In the genomic region with DNA sequence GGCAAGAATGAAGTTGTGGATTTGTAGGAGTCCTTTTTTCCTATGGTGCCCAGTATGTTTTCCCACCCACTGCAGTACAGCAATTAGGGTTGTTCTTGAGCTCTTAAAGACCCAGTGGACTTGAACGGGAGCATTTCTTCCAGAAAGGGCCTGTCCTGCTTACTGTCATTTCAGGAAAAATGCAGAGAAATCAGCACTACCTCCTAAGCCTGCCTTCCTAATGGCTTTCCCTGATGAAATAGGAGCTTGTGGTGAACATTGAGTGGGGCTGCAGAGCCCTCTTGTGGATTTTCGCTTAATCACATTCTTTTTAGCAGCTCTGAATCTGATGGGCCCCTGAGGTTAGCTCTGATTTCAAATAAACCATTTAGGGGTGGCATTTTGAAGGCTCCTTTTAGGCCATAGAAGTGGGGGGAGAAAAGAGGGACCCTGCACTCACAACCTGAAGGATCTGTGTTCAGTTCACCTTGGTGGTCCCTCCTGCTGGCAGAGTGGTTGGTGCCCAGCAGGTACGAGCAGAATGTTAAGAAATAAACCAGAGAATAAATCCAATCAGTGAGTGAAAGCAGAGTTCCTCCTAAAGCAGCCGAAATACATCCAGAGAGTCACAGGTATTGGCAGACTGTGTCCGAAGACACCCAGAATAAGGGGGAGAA, we compare ENCODE assay signal across 8 cellular contexts.
DNase-seq lines count a peak whose midpoint lies in the region; ATAC-seq and TF ChIP-seq lines count a peak whose summit lies in the region.

No MANE protein-coding gene starts in this region.

- H3K36me3 Mint-ChIP-seq in activated T-helper 2 cell treated with anti-CD3 and anti-CD28 coated beads, Interferon-gamma antibody, Interleukin-2, Interleukin-4, amounts not matched to agents 10 μg/mL and 5 μg/mL and 100 μg/mL, durations not matched to agents 14 hours and 24 hours and 36 hours (ENCODE audit: low read depth): no peaks in the 10 kb centered on the region
- peaks cover 10% of the 10 kb centered on the region for H3K36me3 Mint-ChIP-seq in neural progenitor cell

- ATAC-seq in GM21360 (IDR thresholded peaks at IDR 0.05; ENCODE audit: unreplicated experiment): peak; percentile 64

- in situ Hi-C loops in transverse colon (cut with MboI; ENCODE audit: low pct_ligation_motif_present in 1 of 4, low pct_unique_long_range_greater_than_20kb in 1 of 4, low sequenced_read_pairs in 3 of 4): loop anchor here (5.0 to 25.0 kb wide), 6 partner anchors 118 to 640 kb away; no protein-coding TSS in a partner anchor

- intact Hi-C loops in OCI-LY7 (cut with micrococcal nuclease; ENCODE audit: unreplicated experiment): loop anchor here (1.0 to 10.0 kb wide), 5 partner anchors 180 to 630 kb away; partner anchors contain the start of gene SMC5
- intact Hi-C loops in activated T-helper 2 cell treated with anti-CD3 and anti-CD28 coated beads, Interferon-gamma antibody, Interleukin-2, Interleukin-4, amounts not matched to agents 10 μg/mL and 5 μg/mL and 100 μg/mL, durations not matched to agents 14 hours and 24 hours and 36 hours (cut with micrococcal nuclease): loop anchor here (1.0 to 10.0 kb wide), 5 partner anchors 40 to 628 kb away; partner anchors contain the start of genes KLF9 and SMC5
- intact Hi-C loops in transverse colon (cut with DNase I; ENCODE audit: low total_unique reads): loop anchor here (5.0 to 10.0 kb wide), 3 partner anchors 120 to 468 kb away; no protein-coding TSS in a partner anchor

- CTCF ChIA-PET in OCI-LY7 (lab: Charles Lee; ENCODE audit: unreplicated experiment): interaction anchor here (0.7 to 1.3 kb wide), 5 partner anchors 21 to 842 kb away, joined by 3 to 5 read pairs (median 3); no protein-coding TSS in a partner anchor

- peaks cover 1% of the 10 kb centered on the region for H3K4me1 Mint-ChIP-seq in activated T-helper 2 cell treated with anti-CD3 and anti-CD28 coated beads, Interferon-gamma antibody, Interleukin-2, Interleukin-4, amounts not matched to agents 10 μg/mL and 5 μg/mL and 100 μg/mL, durations not matched to agents 14 hours and 24 hours and 36 hours (ENCODE audit: low read depth)
- peaks cover 16% of the 10 kb centered on the region for H3K4me1 Mint-ChIP-seq in neural progenitor cell

- H2AFZ ChIP-seq in OCI-LY7 (ENCODE audit: low read length) (peak overlapping the region; percentile 87), neural progenitor cell (replicated peaks) (no peak overlapping the region)

- H3K9me2 ChIP-seq in OCI-LY7 (ENCODE audit: insufficient read depth, low read length): no peaks in the 10 kb centered on the region

- H3K27ac ChIP-seq in OCI-LY7 (ENCODE audit: low read depth, low read length, poor library complexity, severe bottlenecking) (peak overlapping the region; percentile 75), neural progenitor cell (no peak overlapping the region), transverse colon (peak overlapping the region; percentile 82 to 86 (median 84))

- H3K27me3 Mint-ChIP-seq in activated T-helper 2 cell treated with anti-CD3 and anti-CD28 coated beads, Interferon-gamma antibody, Interleukin-2, Interleukin-4, amounts not matched to agents 10 μg/mL and 5 μg/mL and 100 μg/mL, durations not matched to agents 14 hours and 24 hours and 36 hours (ENCODE audit: low read depth): no peaks in the 10 kb centered on the region
- no peaks in the 10 kb centered on the region for H3K27me3 Mint-ChIP-seq in neural progenitor cell (ENCODE audit: insufficient read depth, low read depth)

- H3K4me1 ChIP-seq in OCI-LY7 (ENCODE audit: insufficient read depth, low read length, poor library complexity, severe bottlenecking) (peaks cover 33% of the 10 kb centered on the region), neural progenitor cell (peaks cover 2% of the 10 kb centered on the region), transverse colon (peaks cover 14 to 29% (median 21%) of the 10 kb centered on the region in 4 donors)

- H3K27ac Mint-ChIP-seq in activated T-helper 2 cell treated with anti-CD3 and anti-CD28 coated beads, Interferon-gamma antibody, Interleukin-2, Interleukin-4, amounts not matched to agents 10 μg/mL and 5 μg/mL and 100 μg/mL, durations not matched to agents 14 hours and 24 hours and 36 hours: no peak overlapping the region
- no peak overlapping the region for H3K27ac Mint-ChIP-seq in neural progenitor cell

- H3K4me2 ChIP-seq in OCI-LY7 (ENCODE audit: low read length) (peak overlapping the region; percentile 52), neural progenitor cell (no peak overlapping the region)

- TF ChIP-seq EP300 in transverse colon (IDR thresholded peaks at IDR 0.05; ENCODE audit: low read depth): no peak

- BruUV-seq in OCI-LY7 (replicated peaks; lab: Mats Ljungman, UMichigan): no TSS peak

- TF ChIP-seq POLR2A in transverse colon (IDR thresholded peaks at IDR 0.05): no peak

- H3K79me2 ChIP-seq in OCI-LY7 (ENCODE audit: insufficient read depth, low read depth, low read length): no peaks in the 10 kb centered on the region
- no peaks in the 10 kb centered on the region for H3K79me2 ChIP-seq in neural progenitor cell (ENCODE audit: low read depth)

- POLR2A ChIA-PET in OCI-LY7 (lab: Charles Lee): interaction anchor here (0.5 to 1.4 kb wide), 7 partner anchors 11 to 881 kb away, joined by 3 to 7 read pairs (median 4); no protein-coding TSS in a partner anchor

- no peak overlapping the region for H3K9ac ChIP-seq in neural progenitor cell

- peaks cover 3% of the 10 kb centered on the region; the same call in 1 of the 2 replicates for H3K36me3 ChIP-seq in OCI-LY7 (ENCODE audit: insufficient read depth, low read length)
- H3K36me3 ChIP-seq in neural progenitor cell: no peaks in the 10 kb centered on the region
- no peaks in the 10 kb centered on the region for H3K36me3 ChIP-seq in transverse colon

- DNase-seq in DMS153 treated with DMSO at 0.1 percent for 48 hours (lab: John Stamatoyannopoulos, UW; ENCODE audit: unreplicated experiment) (peak; percentile 77), HuH-7 (ENCODE audit: low spot score) (peak; percentile 61), OCI-LY7 (ENCODE audit: low spot score) (peak; percentile 70), fibroblast of villous mesenchyme (ENCODE audit: low read depth) (peak; percentile 95), neural progenitor cell (ENCODE audit: low spot score) (peak; percentile 73), transverse colon (peak; percentile 61)
- DNase-seq in activated T-helper 2 cell treated with anti-CD3 and anti-CD28 coated beads, Interferon-gamma antibody, Interleukin-2, Interleukin-4, amounts not matched to agents 10 μg/mL and 5 μg/mL and 100 μg/mL, durations not matched to agents 14 hours and 24 hours and 36 hours (ENCODE audit: low spot score): peak; percentile 14

- H4K20me1 ChIP-seq in OCI-LY7 (ENCODE audit: insufficient read depth, low read length): no peaks in the 10 kb centered on the region
- H4K20me1 ChIP-seq in neural progenitor cell (ENCODE audit: low read depth): no peaks in the 10 kb centered on the region

- 43 to 60% methylated on average over 1 to 5 of the region's 5 CpGs for WGBS in transverse colon (ENCODE audit: low coverage in 1 of 2), 2 donors

- H3K9me3 Mint-ChIP-seq in activated T-helper 2 cell treated with anti-CD3 and anti-CD28 coated beads, Interferon-gamma antibody, Interleukin-2, Interleukin-4, amounts not matched to agents 10 μg/mL and 5 μg/mL and 100 μg/mL, durations not matched to agents 14 hours and 24 hours and 36 hours: no peaks in the 10 kb centered on the region
- no peaks in the 10 kb centered on the region for H3K9me3 Mint-ChIP-seq in neural progenitor cell

- H3K27me3 ChIP-seq in neural progenitor cell: no peaks in the 10 kb centered on the region
- H3K27me3 ChIP-seq in transverse colon: no peaks in the 10 kb centered on the region

- no peak overlapping the region for H3K4me3 Mint-ChIP-seq in activated T-helper 2 cell treated with anti-CD3 and anti-CD28 coated beads, Interferon-gamma antibody, Interleukin-2, Interleukin-4, amounts not matched to agents 10 μg/mL and 5 μg/mL and 100 μg/mL, durations not matched to agents 14 hours and 24 hours and 36 hours (ENCODE audit: low read depth)
- no peak overlapping the region for H3K4me3 Mint-ChIP-seq in neural progenitor cell

- peaks cover 8% of the 10 kb centered on the region for H3F3A ChIP-seq in neural progenitor cell (ENCODE audit: low read depth)

- H3K9me3 ChIP-seq in OCI-LY7 (ENCODE audit: low read length): no peaks in the 10 kb centered on the region
- H3K9me3 ChIP-seq in neural progenitor cell (ENCODE audit: low read depth): no peaks in the 10 kb centered on the region
- H3K9me3 ChIP-seq in transverse colon: no peaks in the 10 kb centered on the region

- peak; percentile 91 for TF ChIP-seq CTCF in OCI-LY7 (conservative IDR thresholded peaks at IDR 0.05; ENCODE audit: low read length)
- peak; percentile 86 for TF ChIP-seq CTCF in fibroblast of villous mesenchyme (IDR thresholded peaks at IDR 0.05; ENCODE audit: insufficient read depth, low read depth, low read length)
- TF ChIP-seq CTCF in neural progenitor cell (IDR thresholded peaks at IDR 0.05): peak; percentile 85
- TF ChIP-seq CTCF in transverse colon (IDR thresholded peaks at IDR 0.05): peak; percentile 70 to 87 (median 75)

- H3K4me3 ChIP-seq in OCI-LY7 (ENCODE audit: low read depth, low read length, poor library complexity, severe bottlenecking) (peak overlapping the region; percentile 5), fibroblast of villous mesenchyme (ENCODE audit: low read depth, low read length) (peak overlapping the region; percentile 39), neural progenitor cell (no peak overlapping the region), transverse colon (peak overlapping the region in 2 of 4 donors; percentile 1 to 5)

Comparison
In these comparisons a context has a peak if more than half of its experiments do, and no peak if none do; other contexts are left out.
1. DNase-seq: peak in every context shown above with its lines; median percentile 95 in fibroblast of villous mesenchyme; 77 in DMS153 treated with DMSO at 0.1 percent for 48 hours; 73 in neural progenitor cell; 70 in OCI-LY7; 61 in HuH-7; 61 in transverse colon; 14 in activated T-helper 2 cell treated with anti-CD3 and anti-CD28 coated beads, Interferon-gamma antibody, Interleukin-2, Interleukin-4, amounts not matched to agents 10 μg/mL and 5 μg/mL and 100 μg/mL, durations not matched to agents 14 hours and 24 hours and 36 hours.